25 cellular contexts compared by ENCODE assay signal in genomic region chr6:126831461-126831860, GRCh38.
"Had no signal": no experiment of that assay in that cellular context is flagged by ENCODE, and none has a peak within 500 bp of the region (broad histone marks: within the 10 kb centered on the region; RNA-seq: fewer than 3 reads in every experiment).

No MANE protein-coding gene starts in this region.

- ATAC-seq: activated CD8-positive, alpha-beta T cell treated with anti-CD3 and anti-CD28 coated beads, Interleukin-2, amount 10 ng/mL, durations not matched to agents 7 days and 5 days; body of pancreas; K562; WTC11 had no signal

- H3K4me3 Mint-ChIP-seq: activated CD8-positive, alpha-beta T cell treated with anti-CD3 and anti-CD28 coated beads, Interleukin-2, amount 10 ng/mL, durations not matched to agents 7 days and 5 days; activated naive CD8-positive, alpha-beta T cell treated with anti-CD3 and anti-CD28 coated beads, Interleukin-2, amount 10 ng/mL, durations not matched to agents 7 days and 5 days; T-helper 1 cell treated with Interleukin-12 subunit alpha and Interleukin-12 subunit beta and Interleukin-4 antibody, amounts not matched to agents 30 μg/mL and 1 μg/mL, for 36 hours; WTC11 had no signal

- H3K27ac Mint-ChIP-seq: activated CD8-positive, alpha-beta T cell treated with anti-CD3 and anti-CD28 coated beads, Interleukin-2, amount 10 ng/mL, durations not matched to agents 7 days and 5 days; activated naive CD8-positive, alpha-beta T cell treated with anti-CD3 and anti-CD28 coated beads, Interleukin-2, amount 10 ng/mL, durations not matched to agents 7 days and 5 days; T-helper 1 cell treated with Interleukin-12 subunit alpha and Interleukin-12 subunit beta and Interleukin-4 antibody, amounts not matched to agents 30 μg/mL and 1 μg/mL, for 36 hours; WTC11 had no signal

- H3K4me1 Mint-ChIP-seq: activated naive CD8-positive, alpha-beta T cell treated with anti-CD3 and anti-CD28 coated beads, Interleukin-2, amount 10 ng/mL, durations not matched to agents 7 days and 5 days; WTC11 had no signal

- DNase-seq: activated CD4-positive, alpha-beta T cell treated with anti-CD3 and anti-CD28 coated beads for 48 hours; activated CD4-positive, alpha-beta T cell treated with anti-CD3 and anti-CD28 coated beads, Interleukin-2, amount 50 U/mL, for 4 hours; activated CD4-positive, CD25-positive, alpha-beta regulatory T cell treated with anti-CD3 and anti-CD28 coated beads, Interleukin-2, amount 50 U/mL, for 72 hours; activated CD8-positive, alpha-beta memory T cell treated with anti-CD3 and anti-CD28 coated beads, Interleukin-2, amount 50 U/mL, for 48 hours; activated CD8-positive, alpha-beta T cell treated with anti-CD3 and anti-CD28 coated beads, Interleukin-2, amount 10 ng/mL, durations not matched to agents 7 days and 5 days; activated naive CD4-positive, alpha-beta T cell treated with anti-CD3 and anti-CD28 coated beads, Interleukin-2, amount 50 U/mL, for 16 hours; activated naive CD8-positive, alpha-beta T cell treated with anti-CD3 and anti-CD28 coated beads, Interleukin-2, amount 10 ng/mL, durations not matched to agents 7 days and 5 days; activated T-cell treated with anti-CD3 and anti-CD28 coated beads, Interleukin-2, amount 50 U/mL, for 1 hour; adrenal gland; anterior cingulate cortex; body of pancreas; Karpas-422; MM.1S; NCI-H1105; NCI-H1436; NCI-H1694 treated with DMSO at 0.1 percent for 48 hours; NCI-H2081; NCI-H524; SHP77; T-helper 9 cell had no signal

- H3K27ac ChIP-seq: adrenal gland, body of pancreas, cardiac muscle cell had no signal

- H3K9me3 Mint-ChIP-seq: activated naive CD8-positive, alpha-beta T cell treated with anti-CD3 and anti-CD28 coated beads, Interleukin-2, amount 10 ng/mL, durations not matched to agents 7 days and 5 days; T-helper 1 cell treated with Interleukin-12 subunit alpha and Interleukin-12 subunit beta and Interleukin-4 antibody, amounts not matched to agents 30 μg/mL and 1 μg/mL, for 36 hours; WTC11 had no signal

- H3K4me1 ChIP-seq: adrenal gland, body of pancreas had no signal

- H3K36me3 Mint-ChIP-seq: activated naive CD8-positive, alpha-beta T cell treated with anti-CD3 and anti-CD28 coated beads, Interleukin-2, amount 10 ng/mL, durations not matched to agents 7 days and 5 days; WTC11 had no signal

- H3K4me3 ChIP-seq: adrenal gland, body of pancreas, cardiac muscle cell, K562 had no signal

- H3K9me3 ChIP-seq: adrenal gland, body of pancreas had no signal

- H3K36me3 ChIP-seq: adrenal gland, cardiac muscle cell had no signal

- FAIRE-seq: K562, RCC 7860 had no signal

- H3K27me3 Mint-ChIP-seq: activated naive CD8-positive, alpha-beta T cell treated with anti-CD3 and anti-CD28 coated beads, Interleukin-2, amount 10 ng/mL, durations not matched to agents 7 days and 5 days had no signal

- H3K27me3 ChIP-seq: adrenal gland, body of pancreas, cardiac muscle cell had no signal
